Comparison of ENCODE assay signal across 21 cellular contexts in the genomic region with DNA sequence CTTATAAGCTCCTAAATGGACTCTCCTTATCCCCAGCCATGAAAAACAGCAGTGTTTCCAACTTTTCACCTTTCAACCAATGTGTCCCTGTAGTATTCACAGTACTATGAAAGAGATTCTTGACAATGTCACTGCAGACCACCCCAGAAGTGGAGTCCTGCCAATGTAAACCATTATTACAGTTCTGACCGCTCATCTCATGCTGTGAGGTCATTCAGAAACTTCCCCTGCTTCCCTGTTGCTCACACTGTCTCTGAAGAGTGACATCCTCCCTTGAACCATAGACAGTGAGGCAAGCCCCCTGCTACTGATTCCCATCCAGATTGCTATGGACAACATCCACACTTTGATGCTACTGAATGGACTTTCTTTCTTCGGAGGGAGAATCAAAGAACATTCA.
DNase-seq lines count a peak whose midpoint lies in the region; TF ChIP-seq lines count a peak whose summit lies in the region.
"Had no signal": no experiment of that assay in that cellular context is flagged by ENCODE, and none has a peak within 500 bp of the region (broad histone marks: within the 10 kb centered on the region; RNA-seq: fewer than 3 reads in every experiment).

No MANE protein-coding gene starts in this region.

- H3K27ac Mint-ChIP-seq in CD8-positive, alpha-beta memory T cell, result no peak overlapping the region
- H3K27ac Mint-ChIP-seq: IgD-negative memory B cell, nephron progenitor cell, T-helper 17 cell had no signal

- H3K27me3 Mint-ChIP-seq in CD8-positive, alpha-beta memory T cell, result no peaks in the 10 kb centered on the region
- H3K27me3 Mint-ChIP-seq: T-helper 17 cell had no signal

- 44 to 53% methylated on average over 2 of the region's 2 CpGs for WGBS in testis, 2 donors
- 68 to 70% methylated on average over 2 of the region's 2 CpGs for WGBS in lower leg skin, 2 donors

- no peak for TF ChIP-seq POLR2A in testis (IDR thresholded peaks at IDR 0.05)
- no peak for TF ChIP-seq POLR2A in lower leg skin (IDR thresholded peaks at IDR 0.05)
- no peak for TF ChIP-seq POLR2A in Peyer's patch (IDR thresholded peaks at IDR 0.05)

- H3K27me3 ChIP-seq in testis (no peaks in the 10 kb centered on the region), Peyer's patch (no peaks in the 10 kb centered on the region)
- H3K27me3 ChIP-seq in CD8-positive, alpha-beta memory T cell (ENCODE audit: insufficient read depth, low read length, poor library complexity, severe bottlenecking), result no peaks in the 10 kb centered on the region
- H3K27me3 ChIP-seq: foreskin keratinocyte, tibial artery had no signal

- H3K4me1 Mint-ChIP-seq in CD8-positive, alpha-beta memory T cell, result no peaks in the 10 kb centered on the region
- H3K4me1 Mint-ChIP-seq: IgD-negative memory B cell, nephron progenitor cell, T-helper 17 cell had no signal

- no peaks in the 10 kb centered on the region for H3K4me1 ChIP-seq in testis
- no peaks in the 10 kb centered on the region for H3K4me1 ChIP-seq in Peyer's patch
- H3K4me1 ChIP-seq in CD8-positive, alpha-beta memory T cell (ENCODE audit: insufficient read depth, low read length), result no peaks in the 10 kb centered on the region
- H3K4me1 ChIP-seq: foreskin keratinocyte, tibial artery had no signal

- H3K9me3 Mint-ChIP-seq in CD8-positive, alpha-beta memory T cell, result peaks cover 0 to 8% (median 3%) of the 10 kb centered on the region in 5 donors
- H3K9me3 Mint-ChIP-seq: IgD-negative memory B cell, nephron progenitor cell had no signal

- intact Hi-C loops in testis (cut with DNase I; ENCODE audit: low total_unique reads), result no loop called here
- intact Hi-C loops in lower leg skin (cut with DNase I; ENCODE audit: low total_unique reads), result no loop called here

- no peaks in the 10 kb centered on the region for H3K36me3 Mint-ChIP-seq in CD8-positive, alpha-beta memory T cell
- H3K36me3 Mint-ChIP-seq: IgD-negative memory B cell had no signal

- TF ChIP-seq CTCF in testis (IDR thresholded peaks at IDR 0.05), result no peak
- no peak for TF ChIP-seq CTCF in lower leg skin (IDR thresholded peaks at IDR 0.05)
- TF ChIP-seq CTCF in Peyer's patch (IDR thresholded peaks at IDR 0.05), result no peak

- no peak overlapping the region for H3K4me3 ChIP-seq in testis
- H3K4me3 ChIP-seq in lower leg skin (ENCODE audit: low read depth, poor library complexity, severe bottlenecking), result no peak overlapping the region
- H3K4me3 ChIP-seq in Peyer's patch, result no peak overlapping the region
- H3K4me3 ChIP-seq in CD8-positive, alpha-beta memory T cell (ENCODE audit: low read length), result no peak overlapping the region
- H3K4me3 ChIP-seq: lung, tibial artery had no signal

- DNase-seq in NCI-H748 (lab: John Stamatoyannopoulos, UW; ENCODE audit: unreplicated experiment), result peak; percentile 74
- DNase-seq in cerebellar cortex (ENCODE audit: low spot score), result peak; percentile 16
- peak; percentile 9 for DNase-seq in iPS-NIHi11 (ENCODE audit: low spot score)
- DNase-seq in testis, result peak; percentile 14
- DNase-seq in lower leg skin (ENCODE audit: low spot score in 2 of 2), result no peak
- no peak for DNase-seq in kidney glomerular epithelial cell (lab: John Stamatoyannopoulos, UW)
- no peak for DNase-seq in Peyer's patch
- DNase-seq in CD8-positive, alpha-beta memory T cell, result no peak
- DNase-seq: activated gamma-delta T cell; DMS79 treated with DMSO at 0.1 percent for 48 hours; effector CD4-positive, alpha-beta T cell; foreskin keratinocyte; NCI-H1048; NCI-H2107; NCI-H82; nephron progenitor cell; stimulated activated CD4-positive, alpha-beta T cell treated with anti-CD3 and anti-CD28 coated beads, Interleukin-4, amount 100 ng/mL, for 1 hour; T-helper 17 cell; tibial artery had no signal

- no peaks in the 10 kb centered on the region for H3K9me3 ChIP-seq in testis
- no peaks in the 10 kb centered on the region for H3K9me3 ChIP-seq in Peyer's patch
- H3K9me3 ChIP-seq in CD8-positive, alpha-beta memory T cell (ENCODE audit: low read length), result no peaks in the 10 kb centered on the region
- H3K9me3 ChIP-seq: tibial artery had no signal

- H3K36me3 ChIP-seq in testis (ENCODE audit: low read depth, missing control alignments) (no peaks in the 10 kb centered on the region), Peyer's patch (no peaks in the 10 kb centered on the region)
- H3K36me3 ChIP-seq in CD8-positive, alpha-beta memory T cell (ENCODE audit: insufficient read depth, low read length), result no peaks in the 10 kb centered on the region
- H3K36me3 ChIP-seq: tibial artery had no signal

- no peak overlapping the region for H3K27ac ChIP-seq in testis
- H3K27ac ChIP-seq in Peyer's patch, result peak overlapping the region in 1 of 4 donors; percentile 7
- H3K27ac ChIP-seq in CD8-positive, alpha-beta memory T cell (ENCODE audit: low read depth, low read length), result no peak overlapping the region
- H3K27ac ChIP-seq: foreskin keratinocyte, tibial artery had no signal

- POLR2A ChIA-PET in CD8-positive, alpha-beta memory T cell (lab: Charles Lee), result no interaction called here

- H3K4me3 Mint-ChIP-seq in CD8-positive, alpha-beta memory T cell, result no peak overlapping the region
- H3K4me3 Mint-ChIP-seq: IgD-negative memory B cell, nephron progenitor cell, T-helper 17 cell had no signal

- CTCF ChIA-PET in CD8-positive, alpha-beta memory T cell (lab: Charles Lee), result interaction anchor here (0.5 kb wide), 1 partner anchor 667 kb away, joined by 3 read pairs; no protein-coding TSS in a partner anchor

Comparison
In these comparisons a context has a peak if more than half of its experiments do, and no peak if none do; other contexts are left out.
1. DNase-seq: peak in NCI-H748 (single experiment), cerebellar cortex (single experiment), iPS-NIHi11 (single experiment) and testis (single experiment); none in lower leg skin (0 of 2), kidney glomerular epithelial cell (single experiment), Peyer's patch (0 of 3) and CD8-positive, alpha-beta memory T cell (0 of 5).